Comparison of ENCODE assay signal across 24 cellular contexts in the genomic region with DNA sequence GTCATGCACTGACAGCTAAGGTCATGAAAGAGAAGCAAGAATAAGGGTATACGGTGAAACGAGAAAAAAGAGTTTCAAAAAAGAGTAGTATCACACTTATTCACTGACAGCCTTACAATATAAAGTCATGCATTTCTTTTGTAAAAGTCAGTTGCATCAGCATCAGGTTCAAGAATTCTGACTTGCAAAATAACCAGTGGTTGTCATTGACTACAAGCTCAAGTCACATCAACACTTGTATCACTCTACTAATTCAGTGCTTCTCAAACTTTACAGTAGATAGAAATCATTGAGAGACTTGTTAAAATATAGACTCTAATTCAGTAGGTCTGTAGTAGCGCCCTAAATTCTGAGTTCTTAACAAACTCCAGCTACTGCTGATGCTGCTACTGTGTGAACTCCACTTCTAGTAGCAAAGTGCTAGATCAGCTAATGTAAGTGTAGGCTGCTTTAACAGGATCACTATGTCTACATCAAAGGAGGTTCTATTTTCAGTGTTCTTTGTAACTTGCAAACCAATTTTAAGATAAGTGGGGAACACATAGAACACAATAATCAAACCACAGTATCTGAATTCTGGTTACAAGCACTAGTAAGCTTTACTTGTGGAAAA.
DNase-seq lines count a peak whose midpoint lies in the region; ATAC-seq, FAIRE-seq and TF ChIP-seq lines count a peak whose summit lies in the region.
"Had no signal": no experiment of that assay in that cellular context is flagged by ENCODE, and none has a peak within 500 bp of the region (broad histone marks: within the 10 kb centered on the region; RNA-seq: fewer than 3 reads in every experiment).

No MANE protein-coding gene starts in this region.

- H3K27ac ChIP-seq in HCT116 (ENCODE audit: low read depth, low read length) = peak overlapping the region; percentile 54; the same call in 1 of the 2 replicates
- H3K27ac ChIP-seq in keratinocyte (ENCODE audit: control insufficient read depth, insufficient read depth, low read length) = no peak overlapping the region

- H4K20me1 ChIP-seq in HCT116 (ENCODE audit: insufficient read depth) = no peaks in the 10 kb centered on the region
- no peaks in the 10 kb centered on the region for H4K20me1 ChIP-seq in keratinocyte (ENCODE audit: control insufficient read depth, extremely low read depth, insufficient read depth, low read length)

- H3K9me1 ChIP-seq in keratinocyte (ENCODE audit: control insufficient read depth, extremely low read depth, insufficient read depth, low read length) = no peaks in the 10 kb centered on the region

- TF ChIP-seq CTCF in HCT116 (IDR thresholded peaks at IDR 0.05 in 2 of 3, conservative IDR thresholded peaks at IDR 0.05 in 1 of 3; ENCODE audit: borderline replicate concordance in 1 of 3, insufficient read depth in 1 of 3, low read depth in 2 of 3, low read length in 2 of 3) (no peak), keratinocyte (optimal IDR thresholded peaks at IDR 0.05 in 1 of 3, IDR thresholded peaks at IDR 0.05 in 1 of 3, conservative IDR thresholded peaks at IDR 0.05 in 1 of 3; ENCODE audit: extremely low read depth in 1 of 3, insufficient read depth in 2 of 3, low read length in 3 of 3) (no peak)

- POLR2A ChIA-PET in HCT116 (lab: Charles Lee) = interaction anchor here (0.6 kb wide), 1 partner anchor 160 kb away, joined by 3 read pairs; no protein-coding TSS in a partner anchor

- H3K4me1 ChIP-seq in HCT116 (ENCODE audit: control insufficient read depth in 1 of 2, insufficient read depth in 2 of 2, low read length in 2 of 2) (peaks cover 0 to 7% of the 10 kb centered on the region in 2 experiments; a peak in 2 of 4 replicates), keratinocyte (ENCODE audit: control insufficient read depth, extremely low read depth, insufficient read depth, low read length) (peaks cover 13% of the 10 kb centered on the region)
- H3K4me1 ChIP-seq: Caco-2, HAP-1 had no signal

- DNase-seq in HCT116 (ENCODE audit: low read depth, low spot score) = no peak
- DNase-seq in amniotic epithelial cell (ENCODE audit: low read depth) = peak; percentile 38
- DNase-seq in keratinocyte (ENCODE audit: low read depth, low spot score) = no peak
- no peak for DNase-seq in NCI-H510A treated with DMSO at 0.1 percent for 48 hours (lab: John Stamatoyannopoulos, UW)
- no peak for DNase-seq in NCI-H128 (lab: John Stamatoyannopoulos, UW; ENCODE audit: unreplicated experiment)
- DNase-seq in middle frontal gyrus (ENCODE audit: extremely low spot score, low spot score) = no peak
- DNase-seq: ACHN; Caco-2; CD4-positive, CD25-positive, alpha-beta regulatory T cell; DMS153; GF-D8; NCI-H1105; NCI-H1694 treated with DMSO at 0.1 percent for 48 hours; NCI-H2107; NCI-H524; PC-3; RPMI8226; SHP77 treated with DMSO at 0.1 percent for 48 hours; T-helper 1 cell had no signal

- H3K79me2 ChIP-seq in HCT116 (ENCODE audit: insufficient read depth, low read length) (no peaks in the 10 kb centered on the region), keratinocyte (ENCODE audit: control insufficient read depth, insufficient read depth, low read length) (no peaks in the 10 kb centered on the region)

- H3K9me2 ChIP-seq in HCT116 (ENCODE audit: insufficient read depth) = no peaks in the 10 kb centered on the region

- no peak for TF ChIP-seq POLR2A in HCT116 (IDR thresholded peaks at IDR 0.05; ENCODE audit: borderline replicate concordance, extremely low read depth, insufficient read depth, insufficient read length)

- no peaks in the 10 kb centered on the region for H3K27me3 ChIP-seq in HCT116 (ENCODE audit: insufficient read depth, low read length)
- H3K27me3 ChIP-seq in keratinocyte (ENCODE audit: control insufficient read depth, extremely low read depth, insufficient read depth, low read length) = no peaks in the 10 kb centered on the region

- intact Hi-C loops in HCT116 (cut with micrococcal nuclease) = no loop called here

- peak; percentile 82 for FAIRE-seq in keratinocyte (lab: Jason Lieb, UNC)
- FAIRE-seq: GM12878, GM18507 had no signal

- no TSS peak for BruUV-seq in HCT116 (replicated peaks; lab: Mats Ljungman, UMichigan)

- CTCF ChIA-PET in HCT116 (lab: Charles Lee) = no interaction called here

- ATAC-seq in HCT116 (no peak), GM18861 (IDR thresholded peaks at IDR 0.05; ENCODE audit: unreplicated experiment) (no peak)
- ATAC-seq: GM12878, PC-3, SK-N-SH treated with all-trans-retinoic acid at 6 μM for 48 hours had no signal

- no peak overlapping the region for H3K4me2 ChIP-seq in HCT116 (ENCODE audit: low read length)
- H3K4me2 ChIP-seq in keratinocyte (ENCODE audit: control insufficient read depth, extremely low read depth, insufficient read depth, low read depth, low read length) = no peak overlapping the region

- H3K9me3 ChIP-seq in HCT116 (ENCODE audit: control insufficient read depth in 1 of 2, insufficient read depth in 1 of 2, low read depth in 1 of 2, low read length in 2 of 2) (no peaks in the 10 kb centered on the region), keratinocyte (ENCODE audit: control insufficient read depth, low read depth, low read length) (no peaks in the 10 kb centered on the region)
- H3K9me3 ChIP-seq: Caco-2, HAP-1 had no signal

- no peak for TF ChIP-seq RAD21 in HCT116 (IDR thresholded peaks at IDR 0.05; ENCODE audit: low read depth)

- H3K4me3 ChIP-seq in HCT116 (replicated peaks in 1 of 2; ENCODE audit: low read depth in 1 of 2, low read length in 2 of 2) = no peak overlapping the region
- H3K4me3 ChIP-seq in keratinocyte (ENCODE audit: control insufficient read depth in 2 of 3, extremely low read depth in 1 of 3, insufficient read depth in 2 of 3, low read depth in 1 of 3, low read length in 3 of 3) = no peak overlapping the region
- H3K4me3 ChIP-seq: GM12878, HAP-1 had no signal

- H3K36me3 ChIP-seq in HCT116 (ENCODE audit: control insufficient read depth in 1 of 2, insufficient read depth in 2 of 2, low read length in 2 of 2) (no peaks in the 10 kb centered on the region), keratinocyte (ENCODE audit: control insufficient read depth in 2 of 2, extremely low read depth in 1 of 2, insufficient read depth in 2 of 2, low read length in 2 of 2) (no peaks in the 10 kb centered on the region)
- H3K36me3 ChIP-seq: HAP-1 had no signal

- dilution Hi-C loops in keratinocyte (cut with MboI; ENCODE audit: extremely low pct_ligation_motif_present, low sequenced_read_pairs) = no loop called here

- RAD21 ChIA-PET in HCT116 (lab: Charles Lee; ENCODE audit: low non-redundant PET in 1 of 2, low total read pairs in 2 of 2, uncharacterized antibody in 2 of 2, unreplicated experiment in 2 of 2) = no interaction called here

- H2AFZ ChIP-seq in HCT116 (ENCODE audit: low read depth, low read length, poor library complexity, severe bottlenecking) = no peak overlapping the region
- H2AFZ ChIP-seq in keratinocyte (ENCODE audit: control insufficient read depth, low read length) = no peak overlapping the region

- H3K9ac ChIP-seq in HCT116 (ENCODE audit: low read length) (no peak overlapping the region), keratinocyte (ENCODE audit: control insufficient read depth, extremely low read depth, insufficient read depth, low read length) (no peak overlapping the region)

TF ChIP-seq in HCT116, 20 proteins besides CTCF, POLR2A, EP300 and RAD21:
- no peak for TF ChIP-seq POLR2AphosphoS5 (IDR thresholded peaks at IDR 0.05; ENCODE audit: low read depth, low read length)
- no peak for TF ChIP-seq ELF1 (IDR thresholded peaks at IDR 0.05; ENCODE audit: borderline replicate concordance, low read depth)
- no peak for TF ChIP-seq YY1 (IDR thresholded peaks at IDR 0.05; ENCODE audit: extremely low read depth, insufficient replicate concordance, low read depth, low read length)
- no peak for TF ChIP-seq ZNF274 (IDR thresholded peaks at IDR 0.05; ENCODE audit: low read depth, low read length)
TF ChIP-seq in HCT116: peak in this region for 0.
